ENCODE assay signal across 1 cellular context in the genomic region with DNA sequence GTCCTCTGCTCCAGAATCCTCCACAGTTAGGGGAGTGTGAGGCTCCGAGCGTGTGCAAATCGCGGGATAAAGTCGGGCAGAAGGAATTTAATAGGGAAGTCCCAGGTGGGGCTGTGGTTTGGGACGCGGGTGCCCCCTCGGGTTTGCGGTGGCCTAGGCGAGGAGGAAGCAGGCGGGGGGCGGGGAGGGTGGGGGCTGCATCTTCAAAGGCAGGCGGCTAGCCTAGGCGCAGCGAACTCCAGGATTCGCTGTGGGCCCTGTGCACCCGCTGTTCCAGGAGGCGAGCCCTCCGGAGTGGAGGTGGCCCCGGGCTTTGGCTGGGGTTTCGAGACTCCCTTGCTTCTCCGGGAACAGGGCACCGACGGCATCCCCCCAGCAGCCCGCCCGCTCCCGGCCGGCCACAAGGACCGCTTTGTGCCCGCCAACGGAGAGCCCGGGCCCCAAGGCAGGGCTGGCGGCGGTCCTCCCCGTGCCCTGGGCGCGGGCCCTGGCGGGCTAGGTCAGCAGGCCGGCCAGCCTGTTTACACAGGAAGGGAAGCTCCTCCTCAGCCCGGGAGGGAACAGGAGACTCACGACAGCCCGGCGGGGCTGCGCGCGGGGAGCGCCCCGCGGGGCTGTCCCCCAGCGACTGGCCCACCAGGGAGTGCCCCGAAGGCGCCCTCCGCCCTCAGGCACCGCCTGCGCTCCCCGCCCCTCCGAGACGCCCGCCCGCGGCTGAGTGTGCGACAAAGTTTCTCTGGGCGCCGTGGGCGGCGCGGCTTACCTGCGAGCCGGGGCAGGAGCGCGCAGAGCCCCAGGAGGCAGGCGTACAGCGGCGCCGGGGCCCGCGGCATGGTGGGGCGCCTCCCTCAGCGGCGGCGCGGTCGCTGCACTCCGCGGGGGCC.
TF ChIP-seq lines count a peak whose summit lies in the region.

No MANE protein-coding gene starts in this region.

TF ChIP-seq in HepG2, 621 proteins besides CTCF, POLR2A, EP300 and RAD21 (continued from another document and continues in another):
- TF ChIP-seq, protein P1, sequence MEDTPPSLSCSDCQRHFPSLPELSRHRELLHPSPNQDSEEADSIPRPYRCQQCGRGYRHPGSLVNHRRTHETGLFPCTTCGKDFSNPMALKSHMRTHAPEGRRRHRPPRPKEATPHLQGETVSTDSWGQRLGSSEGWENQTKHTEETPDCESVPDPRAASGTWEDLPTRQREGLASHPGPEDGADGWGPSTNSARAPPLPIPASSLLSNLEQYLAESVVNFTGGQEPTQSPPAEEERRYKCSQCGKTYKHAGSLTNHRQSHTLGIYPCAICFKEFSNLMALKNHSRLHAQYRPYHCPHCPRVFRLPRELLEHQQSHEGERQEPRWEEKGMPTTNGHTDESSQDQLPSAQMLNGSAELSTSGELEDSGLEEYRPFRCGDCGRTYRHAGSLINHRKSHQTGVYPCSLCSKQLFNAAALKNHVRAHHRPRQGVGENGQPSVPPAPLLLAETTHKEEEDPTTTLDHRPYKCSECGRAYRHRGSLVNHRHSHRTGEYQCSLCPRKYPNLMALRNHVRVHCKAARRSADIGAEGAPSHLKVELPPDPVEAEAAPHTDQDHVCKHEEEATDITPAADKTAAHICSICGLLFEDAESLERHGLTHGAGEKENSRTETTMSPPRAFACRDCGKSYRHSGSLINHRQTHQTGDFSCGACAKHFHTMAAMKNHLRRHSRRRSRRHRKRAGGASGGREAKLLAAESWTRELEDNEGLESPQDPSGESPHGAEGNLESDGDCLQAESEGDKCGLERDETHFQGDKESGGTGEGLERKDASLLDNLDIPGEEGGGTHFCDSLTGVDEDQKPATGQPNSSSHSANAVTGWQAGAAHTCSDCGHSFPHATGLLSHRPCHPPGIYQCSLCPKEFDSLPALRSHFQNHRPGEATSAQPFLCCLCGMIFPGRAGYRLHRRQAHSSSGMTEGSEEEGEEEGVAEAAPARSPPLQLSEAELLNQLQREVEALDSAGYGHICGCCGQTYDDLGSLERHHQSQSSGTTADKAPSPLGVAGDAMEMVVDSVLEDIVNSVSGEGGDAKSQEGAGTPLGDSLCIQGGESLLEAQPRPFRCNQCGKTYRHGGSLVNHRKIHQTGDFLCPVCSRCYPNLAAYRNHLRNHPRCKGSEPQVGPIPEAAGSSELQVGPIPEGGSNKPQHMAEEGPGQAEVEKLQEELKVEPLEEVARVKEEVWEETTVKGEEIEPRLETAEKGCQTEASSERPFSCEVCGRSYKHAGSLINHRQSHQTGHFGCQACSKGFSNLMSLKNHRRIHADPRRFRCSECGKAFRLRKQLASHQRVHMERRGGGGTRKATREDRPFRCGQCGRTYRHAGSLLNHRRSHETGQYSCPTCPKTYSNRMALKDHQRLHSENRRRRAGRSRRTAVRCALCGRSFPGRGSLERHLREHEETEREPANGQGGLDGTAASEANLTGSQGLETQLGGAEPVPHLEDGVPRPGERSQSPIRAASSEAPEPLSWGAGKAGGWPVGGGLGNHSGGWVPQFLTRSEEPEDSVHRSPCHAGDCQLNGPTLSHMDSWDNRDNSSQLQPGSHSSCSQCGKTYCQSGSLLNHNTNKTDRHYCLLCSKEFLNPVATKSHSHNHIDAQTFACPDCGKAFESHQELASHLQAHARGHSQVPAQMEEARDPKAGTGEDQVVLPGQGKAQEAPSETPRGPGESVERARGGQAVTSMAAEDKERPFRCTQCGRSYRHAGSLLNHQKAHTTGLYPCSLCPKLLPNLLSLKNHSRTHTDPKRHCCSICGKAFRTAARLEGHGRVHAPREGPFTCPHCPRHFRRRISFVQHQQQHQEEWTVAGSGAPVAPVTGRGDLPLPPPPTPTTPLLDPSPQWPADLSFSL (CRISPR knock-in tag; IDR thresholded peaks at IDR 0.05): no peak
- TF ChIP-seq HNRNPK (IDR thresholded peaks at IDR 0.05; ENCODE audit: low read depth, low read length, poor library complexity, severe bottlenecking) (no peak), ZNF619 (CRISPR knock-in tag; IDR thresholded peaks at IDR 0.05) (no peak), ARNTL (CRISPR knock-in tag; IDR thresholded peaks at IDR 0.05) (peak; percentile 52; the same call in 1 of the 2 replicates), ZNF670 (CRISPR knock-in tag; IDR thresholded peaks at IDR 0.05; ENCODE audit: borderline replicate concordance) (no peak), ZFP62 (CRISPR knock-in tag; IDR thresholded peaks at IDR 0.05) (no peak), IRF2 (CRISPR knock-in tag; IDR thresholded peaks at IDR 0.05) (no peak; the same call in 1 of the 2 replicates), TBP (CRISPR knock-in tag; IDR thresholded peaks at IDR 0.05) (no peak), ZBTB8A (CRISPR knock-in tag; IDR thresholded peaks at IDR 0.05; ENCODE audit: borderline replicate concordance, low read depth) (peak; percentile 84; the same call in 1 of the 2 replicates), ZNF232 (CRISPR knock-in tag; IDR thresholded peaks at IDR 0.05; ENCODE audit: borderline replicate concordance) (no peak), ZNF563 (CRISPR knock-in tag; IDR thresholded peaks at IDR 0.05) (no peak), ZNF335 (CRISPR knock-in tag; IDR thresholded peaks at IDR 0.05) (no peak), LCORL (IDR thresholded peaks at IDR 0.05) (no peak), LCORL (CRISPR knock-in tag; IDR thresholded peaks at IDR 0.05) (no peak), ZSCAN21 (CRISPR knock-in tag; IDR thresholded peaks at IDR 0.05; ENCODE audit: borderline replicate concordance) (no peak), ZNF282 (IDR thresholded peaks at IDR 0.05; ENCODE audit: partially characterized antibody) (no peak), SOX5 (CRISPR knock-in tag; IDR thresholded peaks at IDR 0.05; ENCODE audit: borderline replicate concordance) (no peak; the same call in 1 of the 2 replicates), HNF4G (IDR thresholded peaks at IDR 0.05; ENCODE audit: borderline replicate concordance, low read depth, low read length) (no peak), HNF4G (CRISPR knock-in tag; IDR thresholded peaks at IDR 0.05; ENCODE audit: borderline replicate concordance, low read depth) (no peak), NR2F1 (CRISPR knock-in tag; IDR thresholded peaks at IDR 0.05) (no peak), MEIS1 (CRISPR knock-in tag; IDR thresholded peaks at IDR 0.05; ENCODE audit: borderline replicate concordance) (no peak), ZNF431 (CRISPR knock-in tag; IDR thresholded peaks at IDR 0.05; ENCODE audit: borderline replicate concordance, low read depth) (0 out of 2 replicates have a peak, but pooled peaks have one; percentile 18), KLF15 (CRISPR knock-in tag; IDR thresholded peaks at IDR 0.05; ENCODE audit: borderline replicate concordance) (no peak), GABPB1 (CRISPR knock-in tag; IDR thresholded peaks at IDR 0.05) (peak; percentile 72), MXD4 (CRISPR knock-in tag; IDR thresholded peaks at IDR 0.05) (0 out of 2 replicates have a peak, but pooled peaks have one; percentile 5), POGZ (CRISPR knock-in tag; IDR thresholded peaks at IDR 0.05) (no peak), ZNF205 (CRISPR knock-in tag; IDR thresholded peaks at IDR 0.05) (no peak)
- TF ChIP-seq, protein P2, sequence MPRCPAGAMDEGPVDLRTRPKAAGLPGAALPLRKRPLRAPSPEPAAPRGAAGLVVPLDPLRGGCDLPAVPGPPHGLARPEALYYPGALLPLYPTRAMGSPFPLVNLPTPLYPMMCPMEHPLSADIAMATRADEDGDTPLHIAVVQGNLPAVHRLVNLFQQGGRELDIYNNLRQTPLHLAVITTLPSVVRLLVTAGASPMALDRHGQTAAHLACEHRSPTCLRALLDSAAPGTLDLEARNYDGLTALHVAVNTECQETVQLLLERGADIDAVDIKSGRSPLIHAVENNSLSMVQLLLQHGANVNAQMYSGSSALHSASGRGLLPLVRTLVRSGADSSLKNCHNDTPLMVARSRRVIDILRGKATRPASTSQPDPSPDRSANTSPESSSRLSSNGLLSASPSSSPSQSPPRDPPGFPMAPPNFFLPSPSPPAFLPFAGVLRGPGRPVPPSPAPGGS (CRISPR knock-in tag; IDR thresholded peaks at IDR 0.05): no peak; the same call in 1 of the 2 replicates
- TF ChIP-seq, protein P3, sequence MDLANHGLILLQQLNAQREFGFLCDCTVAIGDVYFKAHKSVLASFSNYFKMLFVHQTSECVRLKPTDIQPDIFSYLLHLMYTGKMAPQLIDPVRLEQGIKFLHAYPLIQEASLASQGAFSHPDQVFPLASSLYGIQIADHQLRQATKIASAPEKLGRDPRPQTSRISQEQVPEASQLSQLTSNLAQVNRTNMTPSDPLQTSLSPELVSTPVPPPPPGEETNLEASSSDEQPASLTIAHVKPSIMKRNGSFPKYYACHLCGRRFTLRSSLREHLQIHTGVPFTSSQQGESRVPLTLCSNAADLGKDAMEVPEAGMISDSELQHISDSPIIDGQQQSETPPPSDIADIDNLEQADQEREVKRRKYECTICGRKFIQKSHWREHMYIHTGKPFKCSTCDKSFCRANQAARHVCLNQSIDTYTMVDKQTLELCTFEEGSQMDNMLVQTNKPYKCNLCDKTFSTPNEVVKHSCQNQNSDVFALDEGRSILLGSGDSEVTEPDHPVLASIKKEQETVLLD (CRISPR knock-in tag; IDR thresholded peaks at IDR 0.05; ENCODE audit: low read depth): no peak; the same call in 1 of the 2 replicates
- TF ChIP-seq, protein P4, sequence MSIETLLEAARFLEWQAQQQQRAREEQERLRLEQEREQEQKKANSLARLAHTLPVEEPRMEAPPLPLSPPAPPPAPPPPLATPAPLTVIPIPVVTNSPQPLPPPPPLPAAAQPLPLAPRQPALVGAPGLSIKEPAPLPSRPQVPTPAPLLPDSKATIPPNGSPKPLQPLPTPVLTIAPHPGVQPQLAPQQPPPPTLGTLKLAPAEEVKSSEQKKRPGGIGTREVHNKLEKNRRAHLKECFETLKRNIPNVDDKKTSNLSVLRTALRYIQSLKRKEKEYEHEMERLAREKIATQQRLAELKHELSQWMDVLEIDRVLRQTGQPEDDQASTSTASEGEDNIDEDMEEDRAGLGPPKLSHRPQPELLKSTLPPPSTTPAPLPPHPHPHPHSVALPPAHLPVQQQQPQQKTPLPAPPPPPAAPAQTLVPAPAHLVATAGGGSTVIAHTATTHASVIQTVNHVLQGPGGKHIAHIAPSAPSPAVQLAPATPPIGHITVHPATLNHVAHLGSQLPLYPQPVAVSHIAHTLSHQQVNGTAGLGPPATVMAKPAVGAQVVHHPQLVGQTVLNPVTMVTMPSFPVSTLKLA (IDR thresholded peaks at IDR 0.05): no peak
- TF ChIP-seq, protein P5, sequence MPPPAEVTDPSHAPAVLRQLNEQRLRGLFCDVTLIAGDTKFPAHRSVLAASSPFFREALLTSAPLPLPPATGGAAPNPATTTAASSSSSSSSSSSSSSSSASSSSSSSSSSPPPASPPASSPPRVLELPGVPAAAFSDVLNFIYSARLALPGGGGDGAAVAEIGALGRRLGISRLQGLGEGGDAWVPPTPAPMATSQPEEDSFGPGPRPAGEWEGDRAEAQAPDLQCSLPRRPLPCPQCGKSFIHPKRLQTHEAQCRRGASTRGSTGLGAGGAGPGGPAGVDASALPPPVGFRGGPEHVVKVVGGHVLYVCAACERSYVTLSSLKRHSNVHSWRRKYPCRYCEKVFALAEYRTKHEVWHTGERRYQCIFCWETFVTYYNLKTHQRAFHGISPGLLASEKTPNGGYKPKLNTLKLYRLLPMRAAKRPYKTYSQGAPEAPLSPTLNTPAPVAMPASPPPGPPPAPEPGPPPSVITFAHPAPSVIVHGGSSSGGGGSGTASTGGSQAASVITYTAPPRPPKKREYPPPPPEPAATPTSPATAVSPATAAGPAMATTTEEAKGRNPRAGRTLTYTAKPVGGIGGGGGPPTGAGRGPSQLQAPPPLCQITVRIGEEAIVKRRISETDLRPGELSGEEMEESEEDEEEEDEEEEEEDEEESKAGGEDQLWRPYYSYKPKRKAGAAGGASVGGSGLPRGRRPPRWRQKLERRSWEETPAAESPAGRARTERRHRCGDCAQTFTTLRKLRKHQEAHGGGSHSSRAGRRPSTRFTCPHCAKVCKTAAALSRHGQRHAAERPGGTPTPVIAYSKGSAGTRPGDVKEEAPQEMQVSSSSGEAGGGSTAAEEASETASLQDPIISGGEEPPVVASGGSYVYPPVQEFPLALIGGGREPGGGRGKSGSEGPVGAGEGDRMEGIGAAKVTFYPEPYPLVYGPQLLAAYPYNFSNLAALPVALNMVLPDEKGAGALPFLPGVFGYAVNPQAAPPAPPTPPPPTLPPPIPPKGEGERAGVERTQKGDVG (CRISPR knock-in tag; IDR thresholded peaks at IDR 0.05; ENCODE audit: borderline replicate concordance): no peak
- TF ChIP-seq, protein P6, sequence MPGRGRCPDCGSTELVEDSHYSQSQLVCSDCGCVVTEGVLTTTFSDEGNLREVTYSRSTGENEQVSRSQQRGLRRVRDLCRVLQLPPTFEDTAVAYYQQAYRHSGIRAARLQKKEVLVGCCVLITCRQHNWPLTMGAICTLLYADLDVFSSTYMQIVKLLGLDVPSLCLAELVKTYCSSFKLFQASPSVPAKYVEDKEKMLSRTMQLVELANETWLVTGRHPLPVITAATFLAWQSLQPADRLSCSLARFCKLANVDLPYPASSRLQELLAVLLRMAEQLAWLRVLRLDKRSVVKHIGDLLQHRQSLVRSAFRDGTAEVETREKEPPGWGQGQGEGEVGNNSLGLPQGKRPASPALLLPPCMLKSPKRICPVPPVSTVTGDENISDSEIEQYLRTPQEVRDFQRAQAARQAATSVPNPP (CRISPR knock-in tag; IDR thresholded peaks at IDR 0.05): 0 out of 2 replicates have a peak, but pooled peaks have one; percentile 32
- TF ChIP-seq, protein P7, sequence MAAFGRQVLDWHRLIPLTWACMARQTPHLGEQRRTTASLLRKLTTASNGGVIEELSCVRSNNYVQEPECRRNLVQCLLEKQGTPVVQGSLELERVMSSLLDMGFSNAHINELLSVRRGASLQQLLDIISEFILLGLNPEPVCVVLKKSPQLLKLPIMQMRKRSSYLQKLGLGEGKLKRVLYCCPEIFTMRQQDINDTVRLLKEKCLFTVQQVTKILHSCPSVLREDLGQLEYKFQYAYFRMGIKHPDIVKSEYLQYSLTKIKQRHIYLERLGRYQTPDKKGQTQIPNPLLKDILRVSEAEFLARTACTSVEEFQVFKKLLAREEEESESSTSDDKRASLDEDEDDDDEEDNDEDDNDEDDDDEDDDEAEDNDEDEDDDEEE (CRISPR knock-in tag; IDR thresholded peaks at IDR 0.05): no peak
- TF ChIP-seq, protein P8, sequence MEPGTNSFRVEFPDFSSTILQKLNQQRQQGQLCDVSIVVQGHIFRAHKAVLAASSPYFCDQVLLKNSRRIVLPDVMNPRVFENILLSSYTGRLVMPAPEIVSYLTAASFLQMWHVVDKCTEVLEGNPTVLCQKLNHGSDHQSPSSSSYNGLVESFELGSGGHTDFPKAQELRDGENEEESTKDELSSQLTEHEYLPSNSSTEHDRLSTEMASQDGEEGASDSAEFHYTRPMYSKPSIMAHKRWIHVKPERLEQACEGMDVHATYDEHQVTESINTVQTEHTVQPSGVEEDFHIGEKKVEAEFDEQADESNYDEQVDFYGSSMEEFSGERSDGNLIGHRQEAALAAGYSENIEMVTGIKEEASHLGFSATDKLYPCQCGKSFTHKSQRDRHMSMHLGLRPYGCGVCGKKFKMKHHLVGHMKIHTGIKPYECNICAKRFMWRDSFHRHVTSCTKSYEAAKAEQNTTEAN (CRISPR knock-in tag; conservative IDR thresholded peaks at IDR 0.05): no peak
- TF ChIP-seq, protein P9, sequence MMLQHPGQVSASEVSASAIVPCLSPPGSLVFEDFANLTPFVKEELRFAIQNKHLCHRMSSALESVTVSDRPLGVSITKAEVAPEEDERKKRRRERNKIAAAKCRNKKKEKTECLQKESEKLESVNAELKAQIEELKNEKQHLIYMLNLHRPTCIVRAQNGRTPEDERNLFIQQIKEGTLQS (CRISPR knock-in tag; IDR thresholded peaks at IDR 0.05): peak; percentile 12; the same call in 1 of the 2 replicates
